Comparison of ENCODE assay signal across 8 cellular contexts in genomic region chr5:72848474-72849428, GRCh38. TPM values are rescaled to one million over a fixed set of nuclear protein-coding genes. Genes with fewer than 3 reads are reported as not detected.
DNase-seq lines count a peak whose midpoint lies in the region; ATAC-seq, FAIRE-seq and TF ChIP-seq lines count a peak whose summit lies in the region.

No MANE protein-coding gene starts in this region.

- peak; percentile 27 for DNase-seq in NCI-H2196 (lab: John Stamatoyannopoulos, UW; ENCODE audit: unreplicated experiment)
- DNase-seq in NCI-H2196 treated with DMSO at 0.1 percent for 48 hours (lab: John Stamatoyannopoulos, UW; ENCODE audit: unreplicated experiment) = no peak
- DNase-seq in NCI-H146 treated with DMSO at 0.1 percent for 48 hours (lab: John Stamatoyannopoulos, UW; ENCODE audit: unreplicated experiment) = peak; percentile 63
- peak; percentile 56 for DNase-seq in activated CD8-positive, alpha-beta memory T cell treated with anti-CD3 and anti-CD28 coated beads, Interleukin-2, amount 50 U/mL, for 4 hours
- DNase-seq in endothelial cell of umbilical vein (ENCODE audit: low read depth, low spot score) = peak; percentile 41
- peak; percentile 63 for DNase-seq in stimulated activated CD8-positive, alpha-beta memory T cell treated with anti-CD3 and anti-CD28 coated beads, Interleukin-4, amount 100 ng/mL, for 48 hours

- no peaks in the 10 kb centered on the region for H3K27me3 ChIP-seq in endothelial cell of umbilical vein (ENCODE audit: control insufficient read depth in 2 of 2, insufficient read depth in 2 of 2, low read length in 2 of 2)
- H3K27me3 ChIP-seq in mucosa of stomach (ENCODE audit: control insufficient read depth, insufficient read depth, low read length) = no peaks in the 10 kb centered on the region

- dilution Hi-C loops in endothelial cell of umbilical vein (cut with MboI; ENCODE audit: extremely low pct_ligation_motif_present, low sequenced_read_pairs) = no loop called here

- H3K9ac ChIP-seq in endothelial cell of umbilical vein (replicated peaks; ENCODE audit: extremely low read depth, insufficient read depth, low read length) = peak overlapping the region; percentile 94
- H3K9ac ChIP-seq in mucosa of stomach (ENCODE audit: low read length) = peak overlapping the region; percentile 73

- POLR2A ChIA-PET in endothelial cell of umbilical vein (lab: Charles Lee) = interaction anchor here (0.8 to 1.2 kb wide), 4 partner anchors 13 to 31 kb away, joined by 3 read pairs; no protein-coding TSS in a partner anchor

- H3K36me3 ChIP-seq in endothelial cell of umbilical vein (ENCODE audit: control insufficient read depth in 2 of 2, extremely low read depth in 1 of 2, insufficient read depth in 2 of 2, low read length in 2 of 2) (peaks cover 6 to 14% of the 10 kb centered on the region in 2 experiments), mucosa of stomach (ENCODE audit: control insufficient read depth, insufficient read depth, low read length) (no peaks in the 10 kb centered on the region)

- H3K4me1 ChIP-seq in endothelial cell of umbilical vein (ENCODE audit: control insufficient read depth, extremely low read depth, insufficient read depth, low read length) (peaks cover 59% of the 10 kb centered on the region), mucosa of stomach (ENCODE audit: control insufficient read depth, insufficient read depth, low read length) (peaks cover 19% of the 10 kb centered on the region)

- H4K20me1 ChIP-seq in endothelial cell of umbilical vein (replicated peaks; ENCODE audit: control insufficient read depth, extremely low read depth, insufficient read depth, low read length) = peaks cover 26% of the 10 kb centered on the region

- CTCF ChIA-PET in endothelial cell of umbilical vein (lab: Charles Lee) = interaction anchor here (1.4 to 3.2 kb wide), 6 partner anchors 10 to 493 kb away, joined by 4 to 15 read pairs (median 6); no protein-coding TSS in a partner anchor

- peak overlapping the region; percentile 90 for H3K27ac ChIP-seq in endothelial cell of umbilical vein (ENCODE audit: insufficient read depth, low read depth, low read length)

- no peaks in the 10 kb centered on the region for H3K9me1 ChIP-seq in endothelial cell of umbilical vein (replicated peaks; ENCODE audit: control insufficient read depth, extremely low read depth, insufficient read depth, low read length)

- peak overlapping the region; percentile 100 for H3K4me2 ChIP-seq in endothelial cell of umbilical vein (ENCODE audit: insufficient read depth, low read length)

- FAIRE-seq in endothelial cell of umbilical vein (lab: Jason Lieb, UNC) = no peak

- H3K4me3 ChIP-seq in endothelial cell of umbilical vein (replicated peaks in 1 of 3; ENCODE audit: insufficient read depth in 1 of 3, low read depth in 1 of 3, low read length in 3 of 3) (peak overlapping the region; percentile 97 to 99 (median 98)), mucosa of stomach (ENCODE audit: low read length) (peak overlapping the region; percentile 69)

- no peak for TF ChIP-seq POLR2A in endothelial cell of umbilical vein (IDR thresholded peaks at IDR 0.05; ENCODE audit: low read depth, low read length)

- intact Hi-C loops in endothelial cell of umbilical vein (cut with micrococcal nuclease) = loop anchor here (10.0 kb wide), 1 partner anchor 604 kb away; no protein-coding TSS in a partner anchor

- peak; percentile 53 for ATAC-seq in HG02571 (IDR thresholded peaks at IDR 0.05; ENCODE audit: unreplicated experiment)

- BruUV-seq in endothelial cell of umbilical vein (replicated peaks; lab: Mats Ljungman, UMichigan) = no TSS peak

- no peak for TF ChIP-seq CTCF in endothelial cell of umbilical vein (IDR thresholded peaks at IDR 0.05; ENCODE audit: extremely low read depth in 1 of 2, insufficient read depth in 1 of 2, low read depth in 1 of 2, low read length in 2 of 2)

- no peaks in the 10 kb centered on the region for H3K9me3 ChIP-seq in endothelial cell of umbilical vein (replicated peaks; ENCODE audit: control insufficient read depth, insufficient read depth, low read length)
- no peaks in the 10 kb centered on the region for H3K9me3 ChIP-seq in mucosa of stomach (ENCODE audit: control insufficient read depth, low read length)

- no peak overlapping the region for H2AFZ ChIP-seq in endothelial cell of umbilical vein (ENCODE audit: low read depth, low read length)

- peaks cover 100% of the 10 kb centered on the region for H3K79me2 ChIP-seq in endothelial cell of umbilical vein (ENCODE audit: control insufficient read depth, insufficient read depth, low read length)

TF ChIP-seq in endothelial cell of umbilical vein, 7 proteins besides CTCF, POLR2A, EP300 and RAD21:
- TF ChIP-seq MAX (IDR thresholded peaks at IDR 0.05; ENCODE audit: insufficient read depth, insufficient read length) = no peak
- TF ChIP-seq POLR2AphosphoS5 (IDR thresholded peaks at IDR 0.05; ENCODE audit: insufficient read depth, low read depth, low read length) = peak; percentile 31
- TF ChIP-seq FOS (IDR thresholded peaks at IDR 0.05; ENCODE audit: borderline replicate concordance, insufficient read depth, low read length) = no peak
- no peak for TF ChIP-seq EZH2 (IDR thresholded peaks at IDR 0.05; ENCODE audit: borderline replicate concordance, low read depth, low read length, severe bottlenecking)
- no peak for TF ChIP-seq JUN (IDR thresholded peaks at IDR 0.05; ENCODE audit: borderline replicate concordance, insufficient read depth, insufficient read length, low read depth)
- no peak for TF ChIP-seq GATA2 (IDR thresholded peaks at IDR 0.05; ENCODE audit: insufficient read depth, insufficient read length, low read depth, low read length)
- no peak for TF ChIP-seq MYC (IDR thresholded peaks at IDR 0.05; ENCODE audit: low read depth, low read length)

RNA-seq across cellular contexts. Expression of gene TNPO1, which starts 32.3 kb away (rescaled TPM):
- total RNA-seq in endothelial cell of umbilical vein = 242 and 298 TPM in 2 replicates
- 49.0 and 65.6 TPM in 2 replicates for polyA plus RNA-seq in endothelial cell of umbilical vein
- 71.0 and 79.5 TPM in 2 replicates for polyA plus RNA-seq in endothelial cell of umbilical vein (2011; cell fraction: cytosol; rRNA removed)
- 124 and 164 TPM in 2 replicates for polyA plus RNA-seq in endothelial cell of umbilical vein (2011; cell fraction: nucleus; rRNA removed)
- polyA plus RNA-seq in endothelial cell of umbilical vein (2012) = 182 and 228 TPM in 2 replicates
- polyA minus RNA-seq in endothelial cell of umbilical vein = 356 and 415 TPM in 2 replicates
- polyA minus RNA-seq in endothelial cell of umbilical vein (2011; cell fraction: cytosol; rRNA and poly(A)+ RNA removed) = 201 TPM
- 332 and 439 TPM in 2 replicates for polyA minus RNA-seq in endothelial cell of umbilical vein (2011; cell fraction: nucleus; rRNA and poly(A)+ RNA removed)
